Comparison of ENCODE assay signal across 11 cellular contexts in genomic region chr18:62372156-62372555, GRCh38. TPM values are rescaled to one million over a fixed set of nuclear protein-coding genes. Genes with fewer than 3 reads are reported as not detected.
DNase-seq lines count a peak whose midpoint lies in the region; ATAC-seq and TF ChIP-seq lines count a peak whose summit lies in the region.
"Had no signal": no experiment of that assay in that cellular context is flagged by ENCODE, and none has a peak within 500 bp of the region (broad histone marks: within the 10 kb centered on the region; RNA-seq: fewer than 3 reads in every experiment).

No MANE protein-coding gene starts in this region.

- H3K27me3 Mint-ChIP-seq in HFFc6 (ENCODE audit: insufficient read depth) = peaks cover 39% of the 10 kb centered on the region

- H3K36me3 ChIP-seq in vagina = no peaks in the 10 kb centered on the region

- no peak overlapping the region for H3K4me3 Mint-ChIP-seq in HFFc6

- TF ChIP-seq POLR2A in vagina (IDR thresholded peaks at IDR 0.05) = no peak

- no peaks in the 10 kb centered on the region for H3K36me3 Mint-ChIP-seq in HFFc6 (ENCODE audit: low read depth)

- no peak overlapping the region for H3K27ac ChIP-seq in vagina

- intact Hi-C loops in vagina (cut with DNase I) = no loop called here

- no peaks in the 10 kb centered on the region for H3K4me1 ChIP-seq in vagina

- H3K4me3 ChIP-seq in retinal pigment epithelial cell (ENCODE audit: low read length) (no peak overlapping the region), vagina (no peak overlapping the region)
- H3K4me3 ChIP-seq: lung had no signal

- ATAC-seq in HG02798 (IDR thresholded peaks at IDR 0.05; ENCODE audit: poor library complexity, unreplicated experiment) = peak; percentile 78

- TF ChIP-seq CTCF in retinal pigment epithelial cell (conservative IDR thresholded peaks at IDR 0.05; ENCODE audit: low read depth, low read length) (no peak), HFFc6 (IDR thresholded peaks at IDR 0.05) (no peak), vagina (IDR thresholded peaks at IDR 0.05) (no peak)

- H3K4me1 Mint-ChIP-seq in HFFc6 (ENCODE audit: low read depth) = no peaks in the 10 kb centered on the region

- no peaks in the 10 kb centered on the region for H3K9me3 Mint-ChIP-seq in HFFc6

- H3K27me3 ChIP-seq in vagina = no peaks in the 10 kb centered on the region

- no peaks in the 10 kb centered on the region for H3K9me3 ChIP-seq in vagina

- no peak overlapping the region for H3K27ac Mint-ChIP-seq in HFFc6

- DNase-seq in NCI-H1694 treated with DMSO at 0.1 percent for 48 hours (lab: John Stamatoyannopoulos, UW) = peak; percentile 21
- DNase-seq in NCI-H1694 (lab: John Stamatoyannopoulos, UW) = no peak
- DNase-seq in NCI-H1436 (lab: John Stamatoyannopoulos, UW) = peak; percentile 89
- peak; percentile 69 for DNase-seq in retinal pigment epithelial cell (ENCODE audit: low read depth)
- no peak for DNase-seq in EL
- DNase-seq in HFFc6 = no peak
- no peak for DNase-seq in vagina (ENCODE audit: extremely low spot score in 2 of 2)
- DNase-seq: central memory CD4-positive, alpha-beta T cell; SW 1271 had no signal

RNA-seq across cellular contexts. Expression of gene TNFRSF11A, which starts 47.0 kb away (rescaled TPM):
- under 1 TPM in 1 of 6 experiments, not detected in 5; 0.05 TPM for total RNA-seq in HFFc6 (2021; fragmentation: NEBNext Ultra II Directional; extraction: Animal tissue kit (Norgen Biotek cat#: 25700))
- 3.9 TPM for total RNA-seq in vagina

Comparison
In these comparisons a context has a peak if more than half of its experiments do, and no peak if none do; other contexts are left out.
1. DNase-seq: peak in NCI-H1694 treated with DMSO at 0.1 percent for 48 hours (single experiment), NCI-H1436 (single experiment) and retinal pigment epithelial cell (single experiment); none in NCI-H1694 (single experiment), EL (single experiment), HFFc6 (single experiment) and vagina (0 of 2).